26 cellular contexts compared by ENCODE assay signal in the genomic region with DNA sequence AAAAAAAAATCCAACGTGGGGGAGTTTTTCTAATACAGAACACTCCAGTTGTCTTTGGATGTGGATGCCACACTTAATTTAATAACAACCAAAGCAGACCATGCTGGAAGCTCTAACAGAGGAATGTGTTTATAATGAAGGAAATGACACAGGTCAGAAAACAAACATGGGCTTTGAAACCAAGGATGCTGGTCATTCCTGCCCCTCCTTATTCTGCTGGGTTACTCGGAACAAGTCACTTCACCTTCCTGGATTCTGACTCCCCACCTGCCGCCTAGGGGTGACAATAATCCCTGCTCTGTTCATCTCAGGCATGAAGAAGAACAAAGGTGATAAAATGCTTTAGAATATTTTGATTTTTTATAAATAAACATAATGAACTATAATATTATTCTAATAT.
"Had no signal": no experiment of that assay in that cellular context is flagged by ENCODE, and none has a peak within 500 bp of the region (broad histone marks: within the 10 kb centered on the region; RNA-seq: fewer than 3 reads in every experiment).

No MANE protein-coding gene starts in this region.

- H3K36me3 ChIP-seq: heart left ventricle, left lung, lower lobe of right lung, neural progenitor cell, ovary, right lobe of liver, spleen, upper lobe of right lung, vagina had no signal

- DNase-seq: effector memory CD4-positive, alpha-beta T cell; erythroblast; foreskin keratinocyte; islet precursor cell; left lung; lower lobe of right lung; mesenchymal stem cell; midbrain; nucleus accumbens; ovary; retina; right lobe of liver; spleen; stimulated activated CD4-positive, alpha-beta T cell treated with anti-CD3 and anti-CD28 coated beads, Interleukin-15, amount 100 ng/mL, for 24 hours; stimulated activated CD4-positive, alpha-beta T cell treated with anti-CD3 and anti-CD28 coated beads, Interleukin-1b, Interleukin-23, amount 100 ng/mL, for 48 hours; stimulated activated CD4-positive, alpha-beta T cell treated with anti-CD3 and anti-CD28 coated beads, Interleukin-4, amount 100 ng/mL, for 24 hours; stimulated activated naive B cell treated with anti-CD40 and anti-IgM and Interleukin-4, amounts not matched to agents 10 μg/mL and 1 μg/mL and 100 μg/mL, for 72 hours; stimulated activated naive CD8-positive, alpha-beta T cell treated with anti-CD3 and anti-CD28 coated beads, Interleukin-15, amount 100 ng/mL, for 72 hours; testis; upper lobe of right lung had no signal

- ATAC-seq: foreskin keratinocyte; left lung; lower lobe of right lung; natural killer cell treated with Interleukin-12 subunit alpha and Interleukin-12 subunit beta and Interleukin-15 and Interleukin-18, amount 100 ng/mL, for 72 hours; stimulated activated naive B cell treated with anti-CD40 and anti-IgM and Interleukin-4, amounts not matched to agents 10 μg/mL and 1 μg/mL and 100 μg/mL, for 72 hours; stimulated activated naive CD8-positive, alpha-beta T cell treated with anti-CD3 and anti-CD28 coated beads, Interleukin-15, amount 100 ng/mL, for 72 hours; upper lobe of right lung had no signal

- H3K9ac ChIP-seq: neural progenitor cell had no signal

- H3K4me3 ChIP-seq: coronary artery, heart left ventricle, left lung, lower lobe of right lung, neural progenitor cell, ovary, right lobe of liver, spleen, testis, tibial nerve, upper lobe of right lung, vagina had no signal

- H3K27me3 ChIP-seq: foreskin keratinocyte, heart left ventricle, left lung, neural progenitor cell, ovary, right lobe of liver, spleen, testis, tibial nerve, upper lobe of right lung, vagina had no signal

- H3K27ac ChIP-seq: coronary artery, foreskin keratinocyte, left lung, lower lobe of right lung, neural progenitor cell, ovary, right lobe of liver, spleen, testis, tibial nerve, upper lobe of right lung, vagina had no signal

- H3K4me1 ChIP-seq: foreskin keratinocyte, left lung, lower lobe of right lung, right lobe of liver, testis, upper lobe of right lung, vagina had no signal

- H3K4me2 ChIP-seq: neural progenitor cell had no signal

- H3K9me3 ChIP-seq: ovary, right lobe of liver, testis, upper lobe of right lung, vagina had no signal

- H2AFZ ChIP-seq: neural progenitor cell had no signal
